8 cellular contexts compared by ENCODE assay signal in genomic region chr7:1579481-1580421, GRCh38. TPM values are rescaled to one million over a fixed set of nuclear protein-coding genes. Genes with fewer than 3 reads are reported as not detected.
DNase-seq lines count a peak whose midpoint lies in the region; ATAC-seq and TF ChIP-seq lines count a peak whose summit lies in the region.

No MANE protein-coding gene starts in this region.

- H3K27me3 ChIP-seq in CD8-positive, alpha-beta T cell (ENCODE audit: insufficient read depth, low read length), result no peaks in the 10 kb centered on the region

- POLR2A ChIA-PET in CD8-positive, alpha-beta T cell (lab: Charles Lee), result interaction anchor here (1.4 kb wide), 1 partner anchor 774 kb away, joined by 3 read pairs; no protein-coding TSS in a partner anchor

- intact Hi-C loops in CD8-positive, alpha-beta T cell (cut with DNase I, micrococcal nuclease), result loop anchor here (1.0 to 10.0 kb wide), 9 partner anchors 14 to 890 kb away; partner anchors contain the start of gene MAD1L1 (in 1 of the 2)

- ATAC-seq in CD8-positive, alpha-beta T cell, result peak; percentile 99
- ATAC-seq in GM21825 (IDR thresholded peaks at IDR 0.05; ENCODE audit: unreplicated experiment) (peak; percentile 81), HG03354 (IDR thresholded peaks at IDR 0.05; ENCODE audit: poor library complexity, severe bottlenecking, unreplicated experiment) (no peak)

- peaks cover 11% of the 10 kb centered on the region for H3K4me1 Mint-ChIP-seq in CD8-positive, alpha-beta T cell (ENCODE audit: low read depth)

- H3K27ac ChIP-seq in CD8-positive, alpha-beta T cell (ENCODE audit: low read depth, low read length), result no peak overlapping the region
- no peak overlapping the region for H3K27ac ChIP-seq in caudate nucleus (ENCODE audit: low read depth, low read length)

- no peaks in the 10 kb centered on the region for H3K9me3 Mint-ChIP-seq in CD8-positive, alpha-beta T cell

- H3K4me1 ChIP-seq in CD8-positive, alpha-beta T cell (ENCODE audit: insufficient read depth, low read length), result peaks cover 8% of the 10 kb centered on the region

- no peak overlapping the region for H3K4me3 ChIP-seq in CD8-positive, alpha-beta T cell (ENCODE audit: low read depth, low read length)

- peak; percentile 30 to 82 (median 65) for DNase-seq in CD8-positive, alpha-beta T cell
- DNase-seq in NCI-H2171 (lab: John Stamatoyannopoulos, UW), result peak; percentile 34
- DNase-seq in activated CD4-positive, CD25-positive, alpha-beta regulatory T cell treated with anti-CD3 and anti-CD28 coated beads, Interleukin-2, amount 50 U/mL, for 16 hours (ENCODE audit: low read depth, low spot score), result peak; percentile 48
- DNase-seq in caudate nucleus (lab: John Stamatoyannopoulos, UW), result peak in 54 of 61 donors; percentile 12 to 66 (median 37)
- peak; percentile 4 for DNase-seq in kidney glomerular epithelial cell (lab: John Stamatoyannopoulos, UW)
- DNase-seq in stimulated activated CD4-positive, alpha-beta T cell treated with anti-CD3 and anti-CD28 coated beads, Interleukin-4, amount 100 ng/mL, for 1 hour, result peak; percentile 76

- no peaks in the 10 kb centered on the region for H3K36me3 Mint-ChIP-seq in CD8-positive, alpha-beta T cell

- no peak overlapping the region for H3K27ac Mint-ChIP-seq in CD8-positive, alpha-beta T cell

- CTCF ChIA-PET in CD8-positive, alpha-beta T cell (lab: Charles Lee), result interaction anchor here (0.6 to 2.1 kb wide), 14 partner anchors 9 to 891 kb away, joined by 3 to 13 read pairs (median 3); partner anchors contain the start of genes PSMG3 and TMEM184A

- no peaks in the 10 kb centered on the region for H3K9me3 ChIP-seq in CD8-positive, alpha-beta T cell (ENCODE audit: low read length)

- H3K27me3 Mint-ChIP-seq in CD8-positive, alpha-beta T cell (ENCODE audit: low read depth), result no peaks in the 10 kb centered on the region

- no peak overlapping the region for H3K4me3 Mint-ChIP-seq in CD8-positive, alpha-beta T cell

- TF ChIP-seq CTCF in CD8-positive, alpha-beta T cell (IDR thresholded peaks at IDR 0.05), result peak; percentile 81

- no peaks in the 10 kb centered on the region for H3K36me3 ChIP-seq in CD8-positive, alpha-beta T cell (ENCODE audit: insufficient read depth, low read length)

RNA-seq across cellular contexts. Expression of gene PSMG3, which starts 9.9 kb away (rescaled TPM):
- 10 to 100 TPM; 20.9 to 21.0 TPM for total RNA-seq in CD8-positive, alpha-beta T cell

RNA-seq across cellular contexts. Expression of gene TMEM184A, which starts 23.7 kb away (rescaled TPM):
- total RNA-seq in CD8-positive, alpha-beta T cell, result not detected

RNA-seq across cellular contexts. Expression of gene MAFK, which starts 49.2 kb away (rescaled TPM):
- 10 to 100 TPM; 48.7 to 49.8 TPM for total RNA-seq in CD8-positive, alpha-beta T cell

Comparison
In these comparisons a context has a peak if more than half of its experiments do, and no peak if none do; other contexts are left out.
1. DNase-seq: peak in every context shown above with its lines; median percentile 76 in stimulated activated CD4-positive, alpha-beta T cell treated with anti-CD3 and anti-CD28 coated beads, Interleukin-4, amount 100 ng/mL, for 1 hour; 65 in CD8-positive, alpha-beta T cell; 48 in activated CD4-positive, CD25-positive, alpha-beta regulatory T cell treated with anti-CD3 and anti-CD28 coated beads, Interleukin-2, amount 50 U/mL, for 16 hours; 37 in caudate nucleus; 34 in NCI-H2171; 4 in kidney glomerular epithelial cell.